Comparison of ENCODE assay signal across 12 cellular contexts in the genomic region with DNA sequence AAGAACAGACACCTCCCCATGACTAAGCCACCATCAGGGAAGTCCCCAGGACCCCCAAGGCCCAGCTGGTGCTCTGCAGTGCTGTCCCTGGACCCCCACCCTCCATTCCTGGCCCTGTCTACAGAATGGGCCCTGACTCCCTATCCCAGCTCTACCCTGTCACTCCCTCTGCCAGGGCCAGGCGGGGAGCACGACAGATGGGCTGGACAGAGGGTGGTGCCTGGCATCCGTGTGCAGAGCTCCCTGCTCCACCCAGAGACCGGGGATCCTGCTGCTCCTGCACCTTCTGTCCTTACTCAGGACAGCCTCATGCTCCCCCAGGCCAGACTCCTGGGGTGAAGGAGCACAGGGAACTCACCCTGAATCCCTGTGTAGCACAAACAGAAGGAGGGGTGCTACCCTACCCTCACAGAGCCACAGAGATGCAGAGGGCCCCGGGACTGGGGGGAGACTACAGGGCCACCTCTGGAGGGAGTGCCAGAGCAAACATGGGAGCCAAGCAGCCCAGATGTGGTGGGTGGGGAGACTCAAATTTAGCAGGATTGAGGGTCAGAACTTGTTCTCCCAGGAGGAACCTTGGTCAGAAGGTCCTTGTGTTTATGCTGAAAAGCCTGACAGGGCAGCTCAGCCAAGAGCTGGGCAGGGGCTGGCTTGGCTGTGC. TPM values are rescaled to one million over a fixed set of nuclear protein-coding genes. Genes with fewer than 3 reads are reported as not detected.
A peak's percentile ranks its signal among the peaks of the same experiment; 100 is the strongest.
DNase-seq lines count a peak whose midpoint lies in the region; ATAC-seq and TF ChIP-seq lines count a peak whose summit lies in the region.
"Had no signal": no experiment of that assay in that cellular context is flagged by ENCODE, and none has a peak within 500 bp of the region (broad histone marks: within the 10 kb centered on the region; RNA-seq: fewer than 3 reads in every experiment).

No MANE protein-coding gene starts in this region.

- H3K27ac ChIP-seq in endodermal cell (ENCODE audit: low read depth, low read length) (no peak overlapping the region), neural progenitor cell (no peak overlapping the region), gastroesophageal sphincter (no peak overlapping the region)
- H3K27ac ChIP-seq: GM23248 had no signal

- H3K4me3 ChIP-seq in Caco-2 (ENCODE audit: low read depth, low read length): no peak overlapping the region
- H3K4me3 ChIP-seq in endodermal cell (ENCODE audit: low read length): no peak overlapping the region
- H3K4me3 ChIP-seq in neural progenitor cell: no peak overlapping the region
- no peak overlapping the region for H3K4me3 ChIP-seq in gastroesophageal sphincter
- H3K4me3 ChIP-seq: GM23248 had no signal

- H3K4me2 ChIP-seq in neural progenitor cell: no peak overlapping the region

- H3K4me1 ChIP-seq in Caco-2 (peaks cover 11% of the 10 kb centered on the region), endodermal cell (ENCODE audit: control insufficient read depth, insufficient read depth, low read length) (peaks cover 5% of the 10 kb centered on the region), neural progenitor cell (peaks cover 5% of the 10 kb centered on the region), gastroesophageal sphincter (peaks cover 0 to 49% (median 15%) of the 10 kb centered on the region in 3 donors)

- H3K27ac Mint-ChIP-seq in Caco-2 (ENCODE audit: unreplicated experiment) (no peak overlapping the region), IgD-negative memory B cell (peak overlapping the region in 1 of 3 donors; percentile 58), endodermal cell (no peak overlapping the region), neural progenitor cell (no peak overlapping the region)

- no peaks in the 10 kb centered on the region for H3K4me1 Mint-ChIP-seq in Caco-2 (ENCODE audit: low read depth, unreplicated experiment)
- H3K4me1 Mint-ChIP-seq in IgD-negative memory B cell: peaks cover 0 to 7% (median 3%) of the 10 kb centered on the region in 3 donors
- peaks cover 2% of the 10 kb centered on the region for H3K4me1 Mint-ChIP-seq in endodermal cell
- H3K4me1 Mint-ChIP-seq in neural progenitor cell: peaks cover 12% of the 10 kb centered on the region

- intact Hi-C loops in Caco-2 (cut with micrococcal nuclease; ENCODE audit: unreplicated experiment): loop anchor here (5.0 kb wide), 1 partner anchor 68 kb away; a partner anchor contains a TSS

- H3K9ac ChIP-seq in endodermal cell (ENCODE audit: extremely low read depth, low read length, poor library complexity, severe bottlenecking) (no peak overlapping the region), neural progenitor cell (no peak overlapping the region)
- H3K9ac ChIP-seq: GM23248 had no signal

- no peak overlapping the region for H2AFZ ChIP-seq in neural progenitor cell (replicated peaks)
- H2AFZ ChIP-seq: GM23248 had no signal

- WGBS in endodermal cell (ENCODE audit: insufficient coverage in 1 of 2, insufficient read length in 1 of 2), 2 experiments: 92 to 100% methylated on average over 1 to 5 of the region's 5 CpGs
- no CpG with 5 or more reads among the region's 5 CpGs for WGBS in gastroesophageal sphincter (ENCODE audit: low coverage in 1 of 2), 2 donors

- no peak for DNase-seq in Caco-2
- DNase-seq in endodermal cell: no peak
- DNase-seq in neural progenitor cell (ENCODE audit: low spot score): no peak
- no peak for DNase-seq in NCI-H2107 (lab: John Stamatoyannopoulos, UW)
- DNase-seq in GM13977 (ENCODE audit: low spot score): no peak
- DNase-seq: activated CD8-positive, alpha-beta memory T cell treated with anti-CD3 and anti-CD28 coated beads, Interleukin-2, amount 50 U/mL, for 4 hours; amniotic stem cell; GM23248; midbrain; stimulated activated naive CD8-positive, alpha-beta T cell treated with anti-CD3 and anti-CD28 coated beads, Interleukin-15, Interleukin-2, amounts not matched to agents 100 U/mL and 50 U/mL, for 24 hours had no signal

- peaks cover 8% of the 10 kb centered on the region for H3F3A ChIP-seq in neural progenitor cell (ENCODE audit: low read depth)

- H3K4me3 Mint-ChIP-seq in Caco-2 (ENCODE audit: unreplicated experiment) (peak overlapping the region; percentile 57), IgD-negative memory B cell (peak overlapping the region; percentile 16 to 91 (median 71)), endodermal cell (peak overlapping the region; percentile 46), neural progenitor cell (peak overlapping the region; percentile 81)

- H3K9me3 ChIP-seq in Caco-2: no peaks in the 10 kb centered on the region
- H3K9me3 ChIP-seq in endodermal cell (ENCODE audit: control insufficient read depth, low read length): no peaks in the 10 kb centered on the region
- H3K9me3 ChIP-seq in neural progenitor cell (ENCODE audit: low read depth): no peaks in the 10 kb centered on the region
- H3K9me3 ChIP-seq in gastroesophageal sphincter: no peaks in the 10 kb centered on the region

- in situ Hi-C loops in GM13977 (cut with MboI; ENCODE audit: low pct_unique_long_range_greater_than_20kb, low sequenced_read_pairs, unreplicated experiment): no loop called here

- H3K27me3 Mint-ChIP-seq in Caco-2 (ENCODE audit: insufficient read depth, unreplicated experiment) (no peaks in the 10 kb centered on the region), IgD-negative memory B cell (no peaks in the 10 kb centered on the region), endodermal cell (ENCODE audit: insufficient read depth) (peaks cover 45% of the 10 kb centered on the region), neural progenitor cell (ENCODE audit: insufficient read depth, low read depth) (peaks cover 22% of the 10 kb centered on the region)

- H3K36me3 Mint-ChIP-seq in Caco-2 (ENCODE audit: insufficient read depth, unreplicated experiment): no peaks in the 10 kb centered on the region
- H3K36me3 Mint-ChIP-seq in IgD-negative memory B cell: no peaks in the 10 kb centered on the region
- no peaks in the 10 kb centered on the region for H3K36me3 Mint-ChIP-seq in endodermal cell (ENCODE audit: low read depth)
- no peaks in the 10 kb centered on the region for H3K36me3 Mint-ChIP-seq in neural progenitor cell

- ATAC-seq in gastroesophageal sphincter: no peak
- ATAC-seq: stimulated activated naive CD8-positive, alpha-beta T cell treated with anti-CD3 and anti-CD28 coated beads, Interleukin-15, Interleukin-2, amounts not matched to agents 100 U/mL and 50 U/mL, for 24 hours had no signal

- CTCF ChIA-PET in Caco-2 (lab: Charles Lee): interaction anchor here (1.7 to 2.2 kb wide), 2 partner anchors 10 to 44 kb away, joined by 4 to 17 read pairs; no protein-coding TSS in a partner anchor

- no peak for TF ChIP-seq POLR2A in gastroesophageal sphincter (IDR thresholded peaks at IDR 0.05)

- peaks cover 20% of the 10 kb centered on the region for H4K20me1 ChIP-seq in neural progenitor cell (ENCODE audit: low read depth)

- TF ChIP-seq EP300 in gastroesophageal sphincter (IDR thresholded peaks at IDR 0.05): no peak

- H3K9me3 Mint-ChIP-seq in Caco-2 (ENCODE audit: unreplicated experiment): no peaks in the 10 kb centered on the region
- no peaks in the 10 kb centered on the region for H3K9me3 Mint-ChIP-seq in IgD-negative memory B cell
- no peaks in the 10 kb centered on the region for H3K9me3 Mint-ChIP-seq in endodermal cell
- no peaks in the 10 kb centered on the region for H3K9me3 Mint-ChIP-seq in neural progenitor cell

- no peaks in the 10 kb centered on the region for H3K36me3 ChIP-seq in Caco-2 (ENCODE audit: control insufficient read depth, insufficient read depth, low read length)
- no peaks in the 10 kb centered on the region for H3K36me3 ChIP-seq in endodermal cell (ENCODE audit: control insufficient read depth, insufficient read depth, low read length)
- H3K36me3 ChIP-seq in neural progenitor cell: no peaks in the 10 kb centered on the region
- H3K36me3 ChIP-seq in gastroesophageal sphincter: no peaks in the 10 kb centered on the region

- POLR2A ChIA-PET in Caco-2 (lab: Charles Lee): no interaction called here

- BruUV-seq in Caco-2 (replicated peaks; lab: Mats Ljungman, UMichigan): no TSS peak

- H3K79me2 ChIP-seq in neural progenitor cell (ENCODE audit: low read depth): no peaks in the 10 kb centered on the region

- TF ChIP-seq CTCF in Caco-2 (IDR thresholded peaks at IDR 0.05; ENCODE audit: insufficient read depth in 1 of 2, low read depth in 1 of 2, low read length in 1 of 2, severe bottlenecking in 1 of 2, unreplicated experiment in 1 of 2): no peak
- TF ChIP-seq CTCF in endodermal cell (conservative IDR thresholded peaks at IDR 0.05): no peak
- TF ChIP-seq CTCF in neural progenitor cell (IDR thresholded peaks at IDR 0.05): no peak
- no peak for TF ChIP-seq CTCF in gastroesophageal sphincter (IDR thresholded peaks at IDR 0.05)
- TF ChIP-seq CTCF in GM13977 (IDR thresholded peaks at IDR 0.05; ENCODE audit: extremely low read depth, insufficient read depth, missing control alignments): no peak

- no peaks in the 10 kb centered on the region; the same call in 1 of the 2 replicates for H3K27me3 ChIP-seq in Caco-2 (replicated peaks; ENCODE audit: control insufficient read depth, insufficient read depth, low read length)
- H3K27me3 ChIP-seq in endodermal cell (ENCODE audit: control insufficient read depth, insufficient read depth, low read length, poor library complexity, severe bottlenecking): peaks cover 45% of the 10 kb centered on the region
- peaks cover 59% of the 10 kb centered on the region for H3K27me3 ChIP-seq in neural progenitor cell
- H3K27me3 ChIP-seq in gastroesophageal sphincter: no peaks in the 10 kb centered on the region

RNA-seq across cellular contexts. Expression of a gene that starts 2.0 kb away (rescaled TPM):
- total RNA-seq in Caco-2 (2022) (9.8 and 12.0 TPM in 2 replicates), endodermal cell (10 to 100 TPM; 48.3 to 61.3 TPM), neural progenitor cell (ENCODE audit: low replicate concordance) (35.4 and 159 TPM in 2 replicates), gastroesophageal sphincter (10 to 100 TPM; 32.5 to 61.5 (median 39.5) TPM)
- 0.16 TPM for polyA plus RNA-seq in IgD-negative memory B cell
- 71.1 TPM for polyA plus RNA-seq in endodermal cell (2013, experiment 1 of 2)
- polyA plus RNA-seq in endodermal cell (2013, experiment 2 of 2): 66.0 TPM

RNA-seq across cellular contexts. Expression of a gene that starts 6.3 kb away (rescaled TPM):
- total RNA-seq in Caco-2 (2022) (23.9 and 26.6 TPM in 2 replicates), endodermal cell (10 to 100 TPM; 19.9 to 21.8 TPM), neural progenitor cell (ENCODE audit: low replicate concordance) (9.1 and 10.0 TPM in 2 replicates), gastroesophageal sphincter (10 to 100 TPM; 20.0 to 65.5 (median 45.8) TPM)
- polyA plus RNA-seq in IgD-negative memory B cell: 44.5 TPM
- 8.5 TPM for polyA plus RNA-seq in endodermal cell (2013, experiment 1 of 2)
- polyA plus RNA-seq in endodermal cell (2013, experiment 2 of 2): 9.2 TPM
